8 cellular contexts compared by ENCODE assay signal in genomic region chr10:91220194-91220953, GRCh38. TPM values are rescaled to one million over a fixed set of nuclear protein-coding genes. Genes with fewer than 3 reads are reported as not detected.
A peak's percentile ranks its signal among the peaks of the same experiment; 100 is the strongest.
DNase-seq lines count a peak whose midpoint lies in the region; ATAC-seq and TF ChIP-seq lines count a peak whose summit lies in the region.

PCGF5 (plus strand) TSS chr10:91220663; CDS start chr10:91222872, 2,209 bp downstream.

- DNase-seq in NAMALWA (ENCODE audit: low spot score) (peak; percentile 94), T follicular helper cell (ENCODE audit: low read depth) (peak; percentile 87), adipocyte (ENCODE audit: low read depth) (peak; percentile 96), cardiac muscle cell (ENCODE audit: low read depth in 1 of 2, low spot score in 1 of 2) (peak; percentile 92 to 94), pons (ENCODE audit: low spot score) (peak; percentile 85), transverse colon (peak; percentile 95)

- intact Hi-C loops in transverse colon (cut with DNase I; ENCODE audit: low total_unique reads) = no loop called here

- H3K4me3 ChIP-seq in adipocyte (ENCODE audit: low read length) (peak within 1 kb of the TSS; percentile 96), cardiac muscle cell (peak within 1 kb of the TSS; percentile 96), transverse colon (peak within 1 kb of the TSS; percentile 84 to 99 (median 91))

- peak; percentile 87 for TF ChIP-seq POLR2A in transverse colon (IDR thresholded peaks at IDR 0.05)

- peaks cover 27% of the 10 kb centered on the region for H3K4me1 ChIP-seq in adipocyte (ENCODE audit: control insufficient read depth, insufficient read depth, low read length)
- peaks cover 4% of the 10 kb centered on the region for H3K4me1 ChIP-seq in cardiac muscle cell (ENCODE audit: low read depth)
- H3K4me1 ChIP-seq in transverse colon = peaks cover 12 to 50% (median 29%) of the 10 kb centered on the region in 4 donors

- H3K9me3 ChIP-seq in adipocyte (ENCODE audit: control insufficient read depth, low read length) = no peaks in the 10 kb centered on the region
- H3K9me3 ChIP-seq in cardiac muscle cell (ENCODE audit: low read depth) = no peaks in the 10 kb centered on the region
- no peaks in the 10 kb centered on the region for H3K9me3 ChIP-seq in transverse colon

- peak; percentile 95 for ATAC-seq in HG02571 (IDR thresholded peaks at IDR 0.05; ENCODE audit: unreplicated experiment)

- H3K27ac ChIP-seq in cardiac muscle cell (peak within 1 kb of the TSS; percentile 88), transverse colon (peak within 1 kb of the TSS; percentile 97 to 99 (median 98))

- 0 to 3% methylated on average over 4 to 34 of the region's 66 CpGs for WGBS in transverse colon (ENCODE audit: low coverage in 1 of 2), 2 donors

- no peak for TF ChIP-seq EP300 in transverse colon (IDR thresholded peaks at IDR 0.05; ENCODE audit: low read depth)

- H3K36me3 ChIP-seq in adipocyte (ENCODE audit: control insufficient read depth, insufficient read depth, low read length, severe bottlenecking) = no peaks in the 10 kb centered on the region
- H3K36me3 ChIP-seq in cardiac muscle cell = no peaks in the 10 kb centered on the region
- no peaks in the 10 kb centered on the region for H3K36me3 ChIP-seq in transverse colon

- H3K27me3 ChIP-seq in adipocyte (replicated peaks; ENCODE audit: control insufficient read depth, insufficient read depth, low read length) (no peaks in the 10 kb centered on the region), cardiac muscle cell (peaks cover 66% of the 10 kb centered on the region), transverse colon (no peaks in the 10 kb centered on the region)

- in situ Hi-C loops in transverse colon (cut with MboI; ENCODE audit: low pct_ligation_motif_present in 1 of 4, low pct_unique_long_range_greater_than_20kb in 1 of 4, low sequenced_read_pairs in 3 of 4) = no loop called here

- TF ChIP-seq CTCF in GM12873 (IDR thresholded peaks at IDR 0.05; ENCODE audit: insufficient read depth, low read depth, low read length, missing control alignments) (peak; percentile 37), cardiac muscle cell (IDR thresholded peaks at IDR 0.05; ENCODE audit: low read depth, low read length) (peak; percentile 20), transverse colon (IDR thresholded peaks at IDR 0.05) (peak; percentile 32 to 78 (median 41))

- H3K9ac ChIP-seq in adipocyte (ENCODE audit: low read length) = peak within 1 kb of the TSS; percentile 91

RNA-seq across cellular contexts. Expression of gene PCGF5, which starts in this region (rescaled TPM):
- total RNA-seq in cardiac muscle cell = 13.8 and 19.8 TPM in 2 replicates
- 16.4 and 39.3 TPM in 2 replicates for polyA plus RNA-seq in cardiac muscle cell
- total RNA-seq in transverse colon = 10 to 100 TPM; 26.3 to 94.1 (median 57.0) TPM

Comparison
In these comparisons a context has a peak if more than half of its experiments do, and no peak if none do; other contexts are left out.
1. Peak in every context shown above with its lines: DNase-seq, ATAC-seq, H3K4me3 ChIP-seq and H3K27ac ChIP-seq.